Comparison of ENCODE assay signal across 18 cellular contexts in genomic region chr9:107759009-107759822, GRCh38.
DNase-seq lines count a peak whose midpoint lies in the region; ATAC-seq, FAIRE-seq and TF ChIP-seq lines count a peak whose summit lies in the region.
"Had no signal": no experiment of that assay in that cellular context is flagged by ENCODE, and none has a peak within 500 bp of the region (broad histone marks: within the 10 kb centered on the region; RNA-seq: fewer than 3 reads in every experiment).

No MANE protein-coding gene starts in this region.

- TF ChIP-seq RAD21 in GM12878 (IDR thresholded peaks at IDR 0.05; ENCODE audit: insufficient read depth, low read depth, low read length), result no peak

- RAD21 ChIA-PET in GM12878 (lab: Charles Lee; ENCODE audit: unreplicated experiment), result interaction anchor here (1.1 to 2.4 kb wide), 6 partner anchors 7 to 32 kb away, joined by 3 to 12 read pairs (median 6); no protein-coding TSS in a partner anchor

- BruUV-seq in GM12878 (replicated peaks; lab: Mats Ljungman, UMichigan), result no TSS peak

- POLR2A ChIA-PET in GM12878 (lab: Charles Lee), result interaction anchor here (1.1 to 1.8 kb wide), 2 partner anchors 8 to 25 kb away, joined by 3 to 6 read pairs; no protein-coding TSS in a partner anchor

- WGBS in right cardiac atrium, result 95% methylated on average over 5 of the region's 5 CpGs
- 38% methylated on average over 5 of the region's 5 CpGs for WGBS in GM12878 (ENCODE audit: insufficient coverage, insufficient replicate concordance, low lambda C conversion rate, missing lambda C conversion rate)

- TF ChIP-seq CTCF in right atrium auricular region (IDR thresholded peaks at IDR 0.05), result no peak
- no peak for TF ChIP-seq CTCF in GM12878 (IDR thresholded peaks at IDR 0.05 in 2 of 3, conservative IDR thresholded peaks at IDR 0.05 in 1 of 3; ENCODE audit: control insufficient read depth in 2 of 3, extremely low read depth in 1 of 3, insufficient read depth in 1 of 3, low read depth in 3 of 3, low read length in 3 of 3)
- TF ChIP-seq CTCF in type B pancreatic cell (conservative IDR thresholded peaks at IDR 0.05), result no peak
- TF ChIP-seq CTCF in dorsolateral prefrontal cortex (IDR thresholded peaks at IDR 0.05 in 54 of 56, conservative IDR thresholded peaks at IDR 0.05 in 2 of 56; ENCODE audit: low read depth in 1 of 56, partially characterized antibody in 56 of 56), result no peak

- DNase-seq in right atrium auricular region (ENCODE audit: low spot score), result peak; percentile 46
- DNase-seq in right cardiac atrium, result no peak
- peak; percentile 37 for DNase-seq in GM12878 (ENCODE audit: low read depth, low spot score)
- DNase-seq in type B pancreatic cell (ENCODE audit: extremely low spot score, unreplicated experiment), result no peak
- no peak for DNase-seq in dorsolateral prefrontal cortex
- DNase-seq in OCI-M2 (lab: John Stamatoyannopoulos, UW; ENCODE audit: unreplicated experiment), result no peak
- DNase-seq: DMS79 treated with DMSO at 0.1 percent for 48 hours, GOT3, NCI-H1436, NCI-H2081 treated with DMSO at 0.1 percent for 48 hours, NCI-H510A treated with DMSO at 0.1 percent for 48 hours, NCI-H82, SW 1271 had no signal

- no peaks in the 10 kb centered on the region for H3K9me3 ChIP-seq in right atrium auricular region
- H3K9me3 ChIP-seq in right cardiac atrium (ENCODE audit: control insufficient read depth, low read length), result no peaks in the 10 kb centered on the region
- H3K9me3 ChIP-seq in GM12878 (replicated peaks; ENCODE audit: control insufficient read depth, insufficient read depth, low read length), result no peaks in the 10 kb centered on the region; the same call in 2 of the 3 replicates
- H3K9me3 ChIP-seq: BLaER1 had no signal

- intact Hi-C loops in right cardiac atrium (cut with DNase I) (loop anchor here in 1 of 4 donors (10.0 kb wide), 1 partner anchor 124 kb away; no protein-coding TSS in a partner anchor), GM12878 (cut with micrococcal nuclease; ENCODE audit: unreplicated experiment) (no loop called here), dorsolateral prefrontal cortex (cut with DNase I) (loop anchor here in 1 of 2 donors (10.0 kb wide), 1 partner anchor 506 kb away; no protein-coding TSS in a partner anchor)

- H3K27me3 Mint-ChIP-seq in type B pancreatic cell, result no peaks in the 10 kb centered on the region

- peaks cover 10% of the 10 kb centered on the region for H3K4me1 Mint-ChIP-seq in type B pancreatic cell (ENCODE audit: unreplicated experiment)

- peak overlapping the region; percentile 91 for H3K27ac Mint-ChIP-seq in type B pancreatic cell

- CTCF ChIA-PET in GM12878 (lab: Yijun Ruan, JAX), result interaction anchor here (1.2 to 1.8 kb wide), 2 partner anchors 13 to 22 kb away, joined by 4 to 9 read pairs; no protein-coding TSS in a partner anchor

- FAIRE-seq in GM12878 (lab: Jason Lieb, UNC), result no peak
- FAIRE-seq: A204.1 had no signal

- peaks cover 9% of the 10 kb centered on the region for H3K9me3 Mint-ChIP-seq in type B pancreatic cell

- H3K4me1 ChIP-seq in right atrium auricular region (peaks cover 0 to 8% of the 10 kb centered on the region in 2 donors), right cardiac atrium (ENCODE audit: control insufficient read depth, insufficient read depth, low read length) (peaks cover 2% of the 10 kb centered on the region), GM12878 (ENCODE audit: control insufficient read depth, insufficient read depth, low read length) (no peaks in the 10 kb centered on the region)
- H3K4me1 ChIP-seq: BLaER1 had no signal

- no peak overlapping the region for H3K9ac ChIP-seq in GM12878 (ENCODE audit: control insufficient read depth, insufficient read depth, low read length)
- H3K9ac ChIP-seq: BLaER1 had no signal

- no peaks in the 10 kb centered on the region for H3K36me3 Mint-ChIP-seq in type B pancreatic cell

- H3K27me3 ChIP-seq in right atrium auricular region (no peaks in the 10 kb centered on the region), right cardiac atrium (ENCODE audit: control insufficient read depth, insufficient read depth) (no peaks in the 10 kb centered on the region), GM12878 (replicated peaks in 1 of 2; ENCODE audit: control insufficient read depth in 2 of 2, insufficient read depth in 2 of 2, low read length in 1 of 2) (no peaks in the 10 kb centered on the region), dorsolateral prefrontal cortex (no peaks in the 10 kb centered on the region)
- H3K27me3 ChIP-seq: BLaER1 had no signal

- SMC1A ChIA-PET in GM12878 (lab: Charles Lee; ENCODE audit: uncharacterized antibody, unreplicated experiment), result interaction anchor here (0.5 to 3.2 kb wide), 14 partner anchors 8 to 116 kb away, joined by 3 to 17 read pairs (median 4); no protein-coding TSS in a partner anchor

- ATAC-seq in right cardiac atrium (no peak), HG02588 (IDR thresholded peaks at IDR 0.05; ENCODE audit: unreplicated experiment) (peak; percentile 58), GM12878 (peak; percentile 87), HG03565 (IDR thresholded peaks at IDR 0.05; ENCODE audit: unreplicated experiment) (no peak)
- ATAC-seq: Panc1 had no signal

- H3K4me3 Mint-ChIP-seq in type B pancreatic cell, result no peak overlapping the region

- H3K79me2 ChIP-seq in GM12878 (ENCODE audit: control insufficient read depth, insufficient read depth, low read length), result no peaks in the 10 kb centered on the region

- H2AFZ ChIP-seq in GM12878 (ENCODE audit: control insufficient read depth, low read depth, low read length), result no peak overlapping the region

- in situ Hi-C loops in GM12878 (cut with MboI), result no loop called here

- H3K4me3 ChIP-seq in right atrium auricular region (no peak overlapping the region), right cardiac atrium (ENCODE audit: low read length) (no peak overlapping the region), GM12878 (no peak overlapping the region), dorsolateral prefrontal cortex (no peak overlapping the region)
- H3K4me3 ChIP-seq: BLaER1 had no signal

- H3K4me2 ChIP-seq in GM12878 (ENCODE audit: control insufficient read depth, insufficient read depth), result no peak overlapping the region
- H3K4me2 ChIP-seq: BLaER1 had no signal

- no peak; a peak in 1 of 4 replicates for TF ChIP-seq EP300 in GM12878 (IDR thresholded peaks at IDR 0.05; ENCODE audit: borderline replicate concordance in 1 of 2, control insufficient read depth in 1 of 2, low read depth in 2 of 2, low read length in 2 of 2)

- no peaks in the 10 kb centered on the region for H3K36me3 ChIP-seq in right atrium auricular region
- H3K36me3 ChIP-seq in GM12878 (ENCODE audit: control insufficient read depth in 2 of 2, insufficient read depth in 2 of 2, low read length in 1 of 2), result no peaks in the 10 kb centered on the region
- H3K36me3 ChIP-seq: BLaER1 had no signal

- H3K27ac ChIP-seq in right atrium auricular region (no peak overlapping the region), right cardiac atrium (ENCODE audit: low read length) (no peak overlapping the region), GM12878 (ENCODE audit: control insufficient read depth, insufficient read depth) (no peak overlapping the region; the same call in 1 of the 2 replicates), dorsolateral prefrontal cortex (no peak overlapping the region)
- H3K27ac ChIP-seq: BLaER1 had no signal

- H4K20me1 ChIP-seq in GM12878 (ENCODE audit: control insufficient read depth, insufficient read depth), result no peaks in the 10 kb centered on the region
- H4K20me1 ChIP-seq: BLaER1 had no signal

- no peak for TF ChIP-seq POLR2A in GM12878 (IDR thresholded peaks at IDR 0.05; ENCODE audit: low read depth, low read length)

TF ChIP-seq in GM12878, 131 proteins besides CTCF, POLR2A, EP300 and RAD21 (continues in another document):
- no peak for TF ChIP-seq ATF7 (IDR thresholded peaks at IDR 0.05; ENCODE audit: low read depth)
- TF ChIP-seq SMC3 (IDR thresholded peaks at IDR 0.05; ENCODE audit: borderline replicate concordance, low read length), result no peak
- TF ChIP-seq JUND (IDR thresholded peaks at IDR 0.05; ENCODE audit: low read depth, low read length), result no peak
- no peak for TF ChIP-seq ZNF217 (IDR thresholded peaks at IDR 0.05)
- no peak for TF ChIP-seq RB1 (IDR thresholded peaks at IDR 0.05; ENCODE audit: borderline replicate concordance)
- TF ChIP-seq RELA (IDR thresholded peaks at IDR 0.05; ENCODE audit: borderline replicate concordance, partially characterized antibody), result no peak
- no peak for TF ChIP-seq SREBF1 (IDR thresholded peaks at IDR 0.05; ENCODE audit: low read length)
- no peak for TF ChIP-seq BCL3 (IDR thresholded peaks at IDR 0.05; ENCODE audit: borderline replicate concordance, insufficient read depth, low read depth, low read length, poor library complexity, severe bottlenecking)
- no peak for TF ChIP-seq FOXK2 (IDR thresholded peaks at IDR 0.05)
- no peak for TF ChIP-seq MYC (IDR thresholded peaks at IDR 0.05; ENCODE audit: insufficient read depth, insufficient read length, insufficient replicate concordance, low read length, severe bottlenecking)
- no peak for TF ChIP-seq HCFC1 (IDR thresholded peaks at IDR 0.05; ENCODE audit: low read length)
- TF ChIP-seq NRF1 (conservative IDR thresholded peaks at IDR 0.05; ENCODE audit: low read depth, low read length), result no peak
- TF ChIP-seq MAX (IDR thresholded peaks at IDR 0.05; ENCODE audit: low read depth, low read length), result no peak
- TF ChIP-seq ASH2L (IDR thresholded peaks at IDR 0.05; ENCODE audit: borderline replicate concordance, low read depth), result no peak
- TF ChIP-seq NFIC (IDR thresholded peaks at IDR 0.05; ENCODE audit: low read depth, low read length), result no peak
- TF ChIP-seq ETV6 (conservative IDR thresholded peaks at IDR 0.05 in 1 of 2, IDR thresholded peaks at IDR 0.05 in 1 of 2; ENCODE audit: borderline replicate concordance in 1 of 2, low read depth in 1 of 2), result no peak
- 0 out of 4 replicates have a peak, but pooled peaks of 1 of the 2 experiments have one; percentile 2 for TF ChIP-seq BHLHE40 (IDR thresholded peaks at IDR 0.05; ENCODE audit: borderline replicate concordance in 1 of 2, low read depth in 2 of 2, low read length in 1 of 2)
- no peak for TF ChIP-seq HDAC2 (IDR thresholded peaks at IDR 0.05)

Comparison
In these comparisons a context has a peak if more than half of its experiments do, and no peak if none do; other contexts are left out.
1. DNase-seq: peak in right atrium auricular region (single experiment) and GM12878 (single experiment); none in right cardiac atrium (0 of 3), type B pancreatic cell (single experiment), dorsolateral prefrontal cortex (0 of 10) and OCI-M2 (single experiment).
2. ATAC-seq: peak in HG02588 (single experiment) and GM12878 (single experiment); none in right cardiac atrium (0 of 2) and HG03565 (single experiment).